In genomic region chr19:53873451-53874383, GRCh38 we compare ENCODE assay signal across 1 cellular context.
TF ChIP-seq lines count a peak whose summit lies in the region.

No MANE protein-coding gene starts in this region.

TF ChIP-seq in SK-N-SH, 30 proteins besides CTCF, POLR2A, EP300 and RAD21 (continued from another document):
- TF ChIP-seq FOXJ3 (CRISPR knock-in tag; IDR thresholded peaks at IDR 0.05) (no peak), JUND (IDR thresholded peaks at IDR 0.05) (no peak), NRF1 (IDR thresholded peaks at IDR 0.05; ENCODE audit: low read depth, low read length) (no peak), SMC3 (IDR thresholded peaks at IDR 0.05; ENCODE audit: low read depth, low read length) (no peak), NFIC (IDR thresholded peaks at IDR 0.05; ENCODE audit: borderline replicate concordance) (no peak), ELF1 (IDR thresholded peaks at IDR 0.05) (no peak)
